7 cellular contexts compared by ENCODE assay signal in the genomic region with DNA sequence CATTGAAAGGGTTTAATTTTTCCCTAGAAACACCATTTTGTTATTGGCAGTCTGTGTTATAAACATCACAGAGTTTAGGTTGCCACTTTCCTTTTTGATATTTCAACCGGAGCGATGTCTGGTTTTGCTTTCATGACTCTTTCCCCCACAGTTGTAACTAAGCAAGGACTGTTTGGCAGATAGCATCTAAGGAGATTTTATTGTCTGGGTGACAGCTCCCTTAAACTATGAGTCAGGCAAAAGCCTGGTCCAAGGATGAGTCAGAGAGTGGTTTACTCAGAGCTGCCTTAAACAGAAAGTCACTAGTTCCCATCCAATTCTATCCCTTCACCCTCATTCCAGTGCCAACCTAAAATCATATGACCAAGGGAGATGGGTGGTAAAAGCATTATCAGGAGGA.
DNase-seq lines count a peak whose midpoint lies in the region; ATAC-seq lines count a peak whose summit lies in the region.

No MANE protein-coding gene starts in this region.

- no CpG with 5 or more reads among the region's 2 CpGs for WGBS in mesendoderm (ENCODE audit: extremely low coverage, insufficient coverage, low lambda C conversion rate)

- H3K4me3 Mint-ChIP-seq in activated T-helper 2 cell treated with anti-CD3 and anti-CD28 coated beads, Interferon-gamma antibody, Interleukin-2, Interleukin-4, amounts not matched to agents 10 μg/mL and 5 μg/mL and 100 μg/mL, durations not matched to agents 14 hours and 24 hours and 36 hours (ENCODE audit: low read depth): no peak overlapping the region

- no peaks in the 10 kb centered on the region for H3K9me3 Mint-ChIP-seq in activated T-helper 2 cell treated with anti-CD3 and anti-CD28 coated beads, Interferon-gamma antibody, Interleukin-2, Interleukin-4, amounts not matched to agents 10 μg/mL and 5 μg/mL and 100 μg/mL, durations not matched to agents 14 hours and 24 hours and 36 hours

- no peak overlapping the region for H3K56ac ChIP-seq in mesendoderm (ENCODE audit: low read length)

- H3K23ac ChIP-seq in mesendoderm (ENCODE audit: low read length): no peak overlapping the region

- H3K27ac Mint-ChIP-seq in activated T-helper 2 cell treated with anti-CD3 and anti-CD28 coated beads, Interferon-gamma antibody, Interleukin-2, Interleukin-4, amounts not matched to agents 10 μg/mL and 5 μg/mL and 100 μg/mL, durations not matched to agents 14 hours and 24 hours and 36 hours: no peak overlapping the region

- H3K36me3 Mint-ChIP-seq in activated T-helper 2 cell treated with anti-CD3 and anti-CD28 coated beads, Interferon-gamma antibody, Interleukin-2, Interleukin-4, amounts not matched to agents 10 μg/mL and 5 μg/mL and 100 μg/mL, durations not matched to agents 14 hours and 24 hours and 36 hours (ENCODE audit: low read depth): no peaks in the 10 kb centered on the region

- no peak overlapping the region for H2BK5ac ChIP-seq in mesendoderm (ENCODE audit: low read length)

- no peak overlapping the region for H2BK15ac ChIP-seq in mesendoderm (replicated peaks; ENCODE audit: low read depth)

- no peaks in the 10 kb centered on the region for H3K36me3 ChIP-seq in mesendoderm (ENCODE audit: control insufficient read depth, insufficient read depth, low read length)

- H2BK120ac ChIP-seq in mesendoderm (ENCODE audit: low read depth, low read length): no peak overlapping the region

- H3K27me3 Mint-ChIP-seq in activated T-helper 2 cell treated with anti-CD3 and anti-CD28 coated beads, Interferon-gamma antibody, Interleukin-2, Interleukin-4, amounts not matched to agents 10 μg/mL and 5 μg/mL and 100 μg/mL, durations not matched to agents 14 hours and 24 hours and 36 hours (ENCODE audit: low read depth): peaks cover 8% of the 10 kb centered on the region

- H2AK5ac ChIP-seq in mesendoderm (ENCODE audit: low read length): no peak overlapping the region

- intact Hi-C loops in activated T-helper 2 cell treated with anti-CD3 and anti-CD28 coated beads, Interferon-gamma antibody, Interleukin-2, Interleukin-4, amounts not matched to agents 10 μg/mL and 5 μg/mL and 100 μg/mL, durations not matched to agents 14 hours and 24 hours and 36 hours (cut with micrococcal nuclease): no loop called here

- DNase-seq in activated T-helper 2 cell treated with anti-CD3 and anti-CD28 coated beads, Interferon-gamma antibody, Interleukin-2, Interleukin-4, amounts not matched to agents 10 μg/mL and 5 μg/mL and 100 μg/mL, durations not matched to agents 14 hours and 24 hours and 36 hours (ENCODE audit: low spot score): peak; percentile 16
- peak; percentile 88 for DNase-seq in mesendoderm
- DNase-seq in NK-92 treated with Interleukin-12 subunit alpha and Interleukin-12 subunit beta, amount 100 ng/mL, for 24 hours (lab: John Stamatoyannopoulos, UW): no peak
- no peak for DNase-seq in T-helper 9 cell

- H3K18ac ChIP-seq in mesendoderm (ENCODE audit: low read length): no peak overlapping the region

- H4K5ac ChIP-seq in mesendoderm (ENCODE audit: low read length): no peak overlapping the region

- H3K4me1 ChIP-seq in mesendoderm (ENCODE audit: control insufficient read depth, low read depth, low read length): no peaks in the 10 kb centered on the region

- no peak overlapping the region for H3K4ac ChIP-seq in mesendoderm (ENCODE audit: low read depth, low read length)

- no peaks in the 10 kb centered on the region for H3K27me3 ChIP-seq in mesendoderm (ENCODE audit: insufficient read depth, low read length, poor library complexity)

- ATAC-seq in GM18520 (IDR thresholded peaks at IDR 0.05; ENCODE audit: unreplicated experiment) (peak; percentile 67), HG03342 (IDR thresholded peaks at IDR 0.05; ENCODE audit: unreplicated experiment) (peak; percentile 87), GM21825 (IDR thresholded peaks at IDR 0.05; ENCODE audit: unreplicated experiment) (no peak)

- no peak overlapping the region for H3K27ac ChIP-seq in mesendoderm (ENCODE audit: low read depth, low read length)

- no peak overlapping the region for H3K4me2 ChIP-seq in mesendoderm (ENCODE audit: low read length)

- H4K8ac ChIP-seq in mesendoderm (ENCODE audit: low read depth, low read length): no peak overlapping the region

- H3K4me3 ChIP-seq in mesendoderm (ENCODE audit: low read length): no peak overlapping the region

- H3K79me1 ChIP-seq in mesendoderm (ENCODE audit: low read length): no peaks in the 10 kb centered on the region

- H3K79me2 ChIP-seq in mesendoderm (ENCODE audit: control insufficient read depth, insufficient read depth, low read length): no peaks in the 10 kb centered on the region

- H3K4me1 Mint-ChIP-seq in activated T-helper 2 cell treated with anti-CD3 and anti-CD28 coated beads, Interferon-gamma antibody, Interleukin-2, Interleukin-4, amounts not matched to agents 10 μg/mL and 5 μg/mL and 100 μg/mL, durations not matched to agents 14 hours and 24 hours and 36 hours (ENCODE audit: low read depth): peaks cover 6% of the 10 kb centered on the region

- H3K9ac ChIP-seq in mesendoderm (ENCODE audit: low read length): no peak overlapping the region

Comparison
In these comparisons a context has a peak if more than half of its experiments do, and no peak if none do; other contexts are left out.
1. DNase-seq: peak in activated T-helper 2 cell treated with anti-CD3 and anti-CD28 coated beads, Interferon-gamma antibody, Interleukin-2, Interleukin-4, amounts not matched to agents 10 μg/mL and 5 μg/mL and 100 μg/mL, durations not matched to agents 14 hours and 24 hours and 36 hours (single experiment) and mesendoderm (single experiment); none in NK-92 treated with Interleukin-12 subunit alpha and Interleukin-12 subunit beta, amount 100 ng/mL, for 24 hours (single experiment) and T-helper 9 cell (single experiment).